ENCODE assay signal across 19 cellular contexts in genomic region chr13:32115069-32115468, GRCh38.
DNase-seq lines count a peak whose midpoint lies in the region; ATAC-seq, FAIRE-seq and TF ChIP-seq lines count a peak whose summit lies in the region.
"Had no signal": no experiment of that assay in that cellular context is flagged by ENCODE, and none has a peak within 500 bp of the region (broad histone marks: within the 10 kb centered on the region; RNA-seq: fewer than 3 reads in every experiment).

No MANE protein-coding gene starts in this region.

- peak overlapping the region; percentile 46 for H2AFZ ChIP-seq in parathyroid adenoma

- peaks cover 22% of the 10 kb centered on the region for H3K4me1 Mint-ChIP-seq in T-helper 17 cell
- H3K4me1 Mint-ChIP-seq: neural crest cell had no signal

- TF ChIP-seq CTCF in parathyroid adenoma (IDR thresholded peaks at IDR 0.05) (no peak), transverse colon (IDR thresholded peaks at IDR 0.05) (no peak)

- H3K4me1 ChIP-seq in parathyroid adenoma = no peaks in the 10 kb centered on the region
- H3K4me1 ChIP-seq in transverse colon = no peaks in the 10 kb centered on the region
- H3K4me1 ChIP-seq: A549 had no signal

- no peaks in the 10 kb centered on the region for H3K27me3 ChIP-seq in parathyroid adenoma (ENCODE audit: control insufficient read depth, insufficient read depth, low read length)
- no peaks in the 10 kb centered on the region for H3K27me3 ChIP-seq in transverse colon

- H3K79me2 ChIP-seq in parathyroid adenoma = no peaks in the 10 kb centered on the region

- in situ Hi-C loops in transverse colon (cut with MboI; ENCODE audit: low pct_ligation_motif_present in 1 of 4, low pct_unique_long_range_greater_than_20kb in 1 of 4, low sequenced_read_pairs in 3 of 4) = no loop called here

- peak; percentile 31 for FAIRE-seq in GM18507 (lab: Jason Lieb, UNC)
- FAIRE-seq: A549 had no signal

- no peaks in the 10 kb centered on the region for H3K9me3 ChIP-seq in T-helper 17 cell (ENCODE audit: control insufficient read depth, low read length, poor library complexity, severe bottlenecking)
- H3K9me3 ChIP-seq in parathyroid adenoma (ENCODE audit: control insufficient read depth, low read length) = no peaks in the 10 kb centered on the region
- no peaks in the 10 kb centered on the region for H3K9me3 ChIP-seq in transverse colon
- H3K9me3 ChIP-seq: A549, lower lobe of right lung had no signal

- H3K27ac ChIP-seq in parathyroid adenoma (peak overlapping the region; percentile 16), transverse colon (peak overlapping the region in 1 of 4 donors; percentile 22)
- H3K27ac ChIP-seq: A549, lower lobe of right lung had no signal

- TF ChIP-seq POLR2A in transverse colon (IDR thresholded peaks at IDR 0.05) = no peak

- peak overlapping the region; percentile 79 for H3K27ac Mint-ChIP-seq in T-helper 17 cell

- H3K27me3 Mint-ChIP-seq in T-helper 17 cell = no peaks in the 10 kb centered on the region

- peaks cover 9% of the 10 kb centered on the region for H3K36me3 Mint-ChIP-seq in T-helper 17 cell (ENCODE audit: low read depth)

- ATAC-seq in T-helper 17 cell = no peak
- ATAC-seq: A549, esophagus mucosa, PC-3 had no signal

- no peak overlapping the region for H3K9ac ChIP-seq in parathyroid adenoma

- H3K4me3 ChIP-seq in parathyroid adenoma (ENCODE audit: low read depth, low read length) = no peak overlapping the region
- H3K4me3 ChIP-seq in transverse colon = no peak overlapping the region
- H3K4me3 ChIP-seq: A549, lower lobe of right lung, skin epidermis had no signal

- H3K4me2 ChIP-seq in parathyroid adenoma (ENCODE audit: low read length) = no peak overlapping the region
- H3K4me2 ChIP-seq: A549 had no signal

- 52 to 58% methylated on average over 2 of the region's 2 CpGs for WGBS in transverse colon (ENCODE audit: low coverage in 1 of 2), 2 donors

- DNase-seq in SIG-M5 treated with dmso at 0.1 percent for 504 hours (lab: John Stamatoyannopoulos, UW; ENCODE audit: unreplicated experiment) = peak; percentile 68
- no peak for DNase-seq in SIG-M5 (lab: John Stamatoyannopoulos, UW)
- DNase-seq in GM18507 (ENCODE audit: extremely low spot score, insufficient read length, low read depth) = no peak
- DNase-seq in T-helper 17 cell = no peak
- DNase-seq in HCEC 1CT = no peak
- DNase-seq in transverse colon = no peak
- no peak for DNase-seq in NCI-H1694 (lab: John Stamatoyannopoulos, UW)
- DNase-seq: DMS 273 treated with DMSO at 0.1 percent for 48 hours, hypothalamus, lower lobe of right lung, MM.1S, NCI-H226, PC-3, T-helper 9 cell had no signal

- intact Hi-C loops in transverse colon (cut with DNase I; ENCODE audit: low total_unique reads) = no loop called here

- TF ChIP-seq EP300 in transverse colon (IDR thresholded peaks at IDR 0.05; ENCODE audit: low read depth) = no peak

- H3K36me3 ChIP-seq in parathyroid adenoma (ENCODE audit: control insufficient read depth, insufficient read depth, low read length) = no peaks in the 10 kb centered on the region
- no peaks in the 10 kb centered on the region for H3K36me3 ChIP-seq in transverse colon
- H3K36me3 ChIP-seq: lower lobe of right lung had no signal

- no peak overlapping the region for H3K4me3 Mint-ChIP-seq in T-helper 17 cell
- H3K4me3 Mint-ChIP-seq: neural crest cell had no signal
